1 cellular context compared by ENCODE assay signal in genomic region chr1:200317236-200317635, GRCh38.
TF ChIP-seq lines count a peak whose summit lies in the region.

No MANE protein-coding gene starts in this region.

TF ChIP-seq in SK-N-SH treated with all-trans-retinoic acid at 6 μM for 48 hours, 23 proteins besides CTCF, POLR2A, EP300 and RAD21 (continued from another document):
- TF ChIP-seq, protein P1, sequence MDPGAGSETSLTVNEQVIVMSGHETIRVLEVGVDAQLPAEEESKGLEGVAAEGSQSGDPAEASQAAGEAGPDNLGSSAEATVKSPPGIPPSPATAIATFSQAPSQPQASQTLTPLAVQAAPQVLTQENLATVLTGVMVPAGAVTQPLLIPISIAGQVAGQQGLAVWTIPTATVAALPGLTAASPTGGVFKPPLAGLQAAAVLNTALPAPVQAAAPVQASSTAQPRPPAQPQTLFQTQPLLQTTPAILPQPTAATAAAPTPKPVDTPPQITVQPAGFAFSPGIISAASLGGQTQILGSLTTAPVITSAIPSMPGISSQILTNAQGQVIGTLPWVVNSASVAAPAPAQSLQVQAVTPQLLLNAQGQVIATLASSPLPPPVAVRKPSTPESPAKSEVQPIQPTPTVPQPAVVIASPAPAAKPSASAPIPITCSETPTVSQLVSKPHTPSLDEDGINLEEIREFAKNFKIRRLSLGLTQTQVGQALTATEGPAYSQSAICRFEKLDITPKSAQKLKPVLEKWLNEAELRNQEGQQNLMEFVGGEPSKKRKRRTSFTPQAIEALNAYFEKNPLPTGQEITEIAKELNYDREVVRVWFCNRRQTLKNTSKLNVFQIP (CRISPR knock-in tag; IDR thresholded peaks at IDR 0.05; ENCODE audit: borderline replicate concordance, low read depth): peak; percentile 34; the same call in 1 of the 2 replicates
- TF ChIP-seq RARB (CRISPR knock-in tag; IDR thresholded peaks at IDR 0.05) (no peak), GLIS3 (CRISPR knock-in tag; IDR thresholded peaks at IDR 0.05) (no peak), ARNTL (CRISPR knock-in tag; IDR thresholded peaks at IDR 0.05; ENCODE audit: borderline replicate concordance, low read depth) (no peak), ZC3H10 (CRISPR knock-in tag; IDR thresholded peaks at IDR 0.05) (no peak), ZNF70 (CRISPR knock-in tag; IDR thresholded peaks at IDR 0.05) (no peak), TSHZ2 (CRISPR knock-in tag; IDR thresholded peaks at IDR 0.05) (no peak), PPARA (CRISPR knock-in tag; IDR thresholded peaks at IDR 0.05; ENCODE audit: borderline replicate concordance) (no peak), ZNF565 (CRISPR knock-in tag; conservative IDR thresholded peaks at IDR 0.05; ENCODE audit: low read depth) (no peak), SNAI2 (CRISPR knock-in tag; IDR thresholded peaks at IDR 0.05) (no peak), TOX (CRISPR knock-in tag; IDR thresholded peaks at IDR 0.05; ENCODE audit: borderline replicate concordance) (peak; percentile 72; the same call in 1 of the 2 replicates), CSRNP3 (CRISPR knock-in tag; IDR thresholded peaks at IDR 0.05) (no peak)
- TF ChIP-seq, protein P2, sequence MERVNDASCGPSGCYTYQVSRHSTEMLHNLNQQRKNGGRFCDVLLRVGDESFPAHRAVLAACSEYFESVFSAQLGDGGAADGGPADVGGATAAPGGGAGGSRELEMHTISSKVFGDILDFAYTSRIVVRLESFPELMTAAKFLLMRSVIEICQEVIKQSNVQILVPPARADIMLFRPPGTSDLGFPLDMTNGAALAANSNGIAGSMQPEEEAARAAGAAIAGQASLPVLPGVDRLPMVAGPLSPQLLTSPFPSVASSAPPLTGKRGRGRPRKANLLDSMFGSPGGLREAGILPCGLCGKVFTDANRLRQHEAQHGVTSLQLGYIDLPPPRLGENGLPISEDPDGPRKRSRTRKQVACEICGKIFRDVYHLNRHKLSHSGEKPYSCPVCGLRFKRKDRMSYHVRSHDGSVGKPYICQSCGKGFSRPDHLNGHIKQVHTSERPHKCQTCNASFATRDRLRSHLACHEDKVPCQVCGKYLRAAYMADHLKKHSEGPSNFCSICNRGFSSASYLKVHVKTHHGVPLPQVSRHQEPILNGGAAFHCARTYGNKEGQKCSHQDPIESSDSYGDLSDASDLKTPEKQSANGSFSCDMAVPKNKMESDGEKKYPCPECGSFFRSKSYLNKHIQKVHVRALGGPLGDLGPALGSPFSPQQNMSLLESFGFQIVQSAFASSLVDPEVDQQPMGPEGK (CRISPR knock-in tag; IDR thresholded peaks at IDR 0.05; ENCODE audit: borderline replicate concordance): no peak
- TF ChIP-seq, protein P3, sequence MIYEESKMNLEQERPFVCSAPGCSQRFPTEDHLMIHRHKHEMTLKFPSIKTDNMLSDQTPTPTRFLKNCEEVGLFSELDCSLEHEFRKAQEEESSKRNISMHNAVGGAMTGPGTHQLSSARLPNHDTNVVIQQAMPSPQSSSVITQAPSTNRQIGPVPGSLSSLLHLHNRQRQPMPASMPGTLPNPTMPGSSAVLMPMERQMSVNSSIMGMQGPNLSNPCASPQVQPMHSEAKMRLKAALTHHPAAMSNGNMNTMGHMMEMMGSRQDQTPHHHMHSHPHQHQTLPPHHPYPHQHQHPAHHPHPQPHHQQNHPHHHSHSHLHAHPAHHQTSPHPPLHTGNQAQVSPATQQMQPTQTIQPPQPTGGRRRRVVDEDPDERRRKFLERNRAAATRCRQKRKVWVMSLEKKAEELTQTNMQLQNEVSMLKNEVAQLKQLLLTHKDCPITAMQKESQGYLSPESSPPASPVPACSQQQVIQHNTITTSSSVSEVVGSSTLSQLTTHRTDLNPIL (CRISPR knock-in tag; IDR thresholded peaks at IDR 0.05; ENCODE audit: low read depth): no peak
